In the genomic region with DNA sequence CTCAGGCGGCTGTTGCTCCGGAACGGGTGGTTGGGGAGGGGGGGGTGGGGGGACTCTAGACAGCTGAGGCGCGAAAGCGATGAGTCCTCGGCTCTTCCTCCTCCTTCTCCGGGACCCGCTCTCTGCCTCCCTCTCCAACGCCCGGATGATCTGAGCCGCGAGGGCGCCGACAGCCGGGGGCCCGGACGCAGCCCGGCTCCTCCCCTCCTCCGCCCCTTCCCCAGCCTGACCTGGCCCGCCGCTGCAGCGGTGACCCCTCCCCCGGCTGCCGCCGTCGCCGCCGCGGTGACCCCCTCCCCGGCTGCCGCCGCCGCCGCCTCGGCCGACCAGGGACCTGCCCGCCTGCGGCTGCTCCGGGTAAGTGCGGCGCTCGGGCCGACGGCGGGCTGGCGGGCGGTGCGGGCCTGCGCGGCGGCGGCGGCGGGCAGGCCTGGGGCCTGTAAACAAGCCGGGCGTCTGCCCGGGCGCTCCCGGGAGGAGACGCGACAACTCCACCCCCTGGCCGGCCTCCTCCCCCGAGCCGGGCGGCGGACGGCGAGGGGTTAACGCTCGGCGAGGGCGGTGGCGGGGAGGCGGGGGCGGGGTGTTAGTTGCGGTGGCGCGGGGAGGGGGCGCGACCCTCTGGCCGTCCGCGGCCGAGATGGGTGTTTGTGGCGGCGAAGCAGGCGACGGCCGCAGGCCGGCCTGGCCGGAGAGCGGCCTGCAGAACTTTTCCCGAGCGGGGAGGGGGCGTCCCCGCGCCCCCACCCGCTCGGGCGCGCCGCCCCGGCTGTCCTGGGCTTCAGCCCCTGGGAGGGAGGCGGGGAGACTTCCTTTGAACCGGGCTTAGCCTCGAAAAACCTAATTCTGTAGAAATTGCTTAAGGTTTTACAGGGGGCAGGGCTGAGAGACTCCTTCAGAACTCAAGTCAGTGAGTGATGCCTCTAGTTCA, we compare ENCODE assay signal across 8 cellular contexts.
A peak's percentile ranks its signal among the peaks of the same experiment; 100 is the strongest.
DNase-seq lines count a peak whose midpoint lies in the region; ATAC-seq lines count a peak whose summit lies in the region.

No MANE protein-coding gene starts in this region.

- peak; percentile 73 for DNase-seq in NK-92 treated with Interleukin-12 subunit alpha and Interleukin-12 subunit beta, amount 100 ng/mL, for 24 hours (lab: John Stamatoyannopoulos, UW)
- DNase-seq in NK-92 (lab: John Stamatoyannopoulos, UW; ENCODE audit: unreplicated experiment) (no peak), NCI-H2227 (lab: John Stamatoyannopoulos, UW; ENCODE audit: unreplicated experiment) (peak; percentile 86)
- peak; percentile 54 for DNase-seq in activated CD4-positive, alpha-beta T cell treated with anti-CD3 and anti-CD28 coated beads for 1 hour
- peak; percentile 52 to 59 for DNase-seq in stimulated activated CD4-positive, alpha-beta T cell treated with anti-CD3 and anti-CD28 coated beads, Interleukin-1b, Interleukin-23, amount 100 ng/mL, for 4 hours (ENCODE audit: low read depth in 2 of 2)

- no peaks in the 10 kb centered on the region for H3K27me3 ChIP-seq in layer of hippocampus (ENCODE audit: control insufficient read depth, insufficient read depth, low read length)

- peak overlapping the region; percentile 93 for H3K27ac ChIP-seq in cingulate gyrus (ENCODE audit: low read depth, low read length)
- H3K27ac ChIP-seq in layer of hippocampus (ENCODE audit: low read depth, low read length), result peak overlapping the region; percentile 98

- ATAC-seq in HG02973 (IDR thresholded peaks at IDR 0.05; ENCODE audit: unreplicated experiment), result peak; percentile 32
